8 cellular contexts compared by ENCODE assay signal in the genomic region with DNA sequence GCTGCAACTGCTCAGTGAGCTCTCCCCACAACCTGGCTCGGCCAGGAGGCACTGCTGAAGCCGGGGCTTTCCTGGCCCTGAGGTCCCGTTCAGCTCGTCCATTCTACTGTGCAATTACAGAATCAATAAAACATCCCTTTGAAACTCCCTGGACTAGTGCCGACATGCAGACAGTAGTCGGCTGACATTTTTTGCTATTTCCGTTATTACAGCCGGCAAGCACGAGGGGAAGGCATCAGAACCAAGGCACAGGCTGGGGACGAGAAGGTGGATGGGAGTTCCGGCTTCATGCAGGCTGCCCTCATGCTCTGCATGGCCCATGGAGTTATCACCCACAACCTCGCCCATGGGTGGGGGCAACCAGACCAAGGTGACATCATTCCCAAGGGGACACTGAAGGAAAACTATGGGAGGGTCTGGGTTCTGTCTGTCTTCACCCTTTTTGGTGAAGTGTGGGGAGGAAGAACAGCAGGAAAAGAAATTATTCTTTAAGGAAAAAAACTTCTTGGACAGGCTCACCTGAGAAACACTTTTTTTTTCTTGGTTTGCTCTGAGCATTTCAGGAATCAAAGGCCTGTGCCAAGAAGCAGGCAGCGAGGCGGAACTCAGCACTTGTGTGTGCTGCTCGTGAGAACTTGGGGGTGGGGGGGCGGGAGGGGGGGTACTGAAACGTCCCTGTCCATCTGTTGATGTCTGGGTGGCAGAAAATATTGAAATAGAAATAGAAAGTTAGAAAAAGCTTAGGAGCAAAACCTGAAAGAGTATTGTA.
DNase-seq lines count a peak whose midpoint lies in the region; ATAC-seq, FAIRE-seq and TF ChIP-seq lines count a peak whose summit lies in the region.

No MANE protein-coding gene starts in this region.

- ATAC-seq in stimulated activated naive CD8-positive, alpha-beta T cell treated with anti-CD3 and anti-CD28 coated beads, Interleukin-15, Interleukin-2, amounts not matched to agents 100 U/mL and 50 U/mL, for 24 hours: no peak
- ATAC-seq in HG03378 (IDR thresholded peaks at IDR 0.05; ENCODE audit: unreplicated experiment) (no peak), HG03280 (IDR thresholded peaks at IDR 0.05; ENCODE audit: unreplicated experiment) (no peak)

- peak overlapping the region; percentile 94 for H3K27ac Mint-ChIP-seq in stimulated activated naive CD8-positive, alpha-beta T cell treated with anti-CD3 and anti-CD28 coated beads, Interleukin-15, Interleukin-2, amounts not matched to agents 100 ng/mL and 50 ng/mL, for 24 hours

- no peaks in the 10 kb centered on the region for H3K36me3 ChIP-seq in bronchial epithelial cell (ENCODE audit: control insufficient read depth, insufficient read depth, low read length)

- no peaks in the 10 kb centered on the region for H3K27me3 Mint-ChIP-seq in stimulated activated naive CD8-positive, alpha-beta T cell treated with anti-CD3 and anti-CD28 coated beads, Interleukin-15, Interleukin-2, amounts not matched to agents 100 ng/mL and 50 ng/mL, for 24 hours

- TF ChIP-seq CTCF in bronchial epithelial cell (IDR thresholded peaks at IDR 0.05; ENCODE audit: insufficient read depth, low read length, severe bottlenecking): no peak

- no peaks in the 10 kb centered on the region for H3K9me3 Mint-ChIP-seq in stimulated activated naive CD8-positive, alpha-beta T cell treated with anti-CD3 and anti-CD28 coated beads, Interleukin-15, Interleukin-2, amounts not matched to agents 100 ng/mL and 50 ng/mL, for 24 hours

- no peak for DNase-seq in stimulated activated naive CD8-positive, alpha-beta T cell treated with anti-CD3 and anti-CD28 coated beads, Interleukin-15, Interleukin-2, amounts not matched to agents 100 U/mL and 50 U/mL, for 24 hours
- DNase-seq in bronchial epithelial cell (ENCODE audit: low read depth): peak; percentile 95
- DNase-seq in mucosa of gallbladder (ENCODE audit: low spot score): peak; percentile 46
- no peak for DNase-seq in cerebellar cortex (ENCODE audit: low spot score)
- no peak for DNase-seq in MV-4-11 (lab: John Stamatoyannopoulos, UW)

- peaks cover 9% of the 10 kb centered on the region for H3K36me3 Mint-ChIP-seq in stimulated activated naive CD8-positive, alpha-beta T cell treated with anti-CD3 and anti-CD28 coated beads, Interleukin-15, Interleukin-2, amounts not matched to agents 100 ng/mL and 50 ng/mL, for 24 hours (ENCODE audit: low read depth)

- FAIRE-seq in bronchial epithelial cell (lab: Jason Lieb, UNC): peak; percentile 32

- peak overlapping the region; percentile 66 for H3K4me3 Mint-ChIP-seq in stimulated activated naive CD8-positive, alpha-beta T cell treated with anti-CD3 and anti-CD28 coated beads, Interleukin-15, Interleukin-2, amounts not matched to agents 100 ng/mL and 50 ng/mL, for 24 hours

- no peak overlapping the region for H3K4me3 ChIP-seq in bronchial epithelial cell (ENCODE audit: low read depth, low read length)

- H3K27me3 ChIP-seq in bronchial epithelial cell (ENCODE audit: control insufficient read depth, insufficient read depth, low read length): no peaks in the 10 kb centered on the region

- H3K4me1 Mint-ChIP-seq in stimulated activated naive CD8-positive, alpha-beta T cell treated with anti-CD3 and anti-CD28 coated beads, Interleukin-15, Interleukin-2, amounts not matched to agents 100 ng/mL and 50 ng/mL, for 24 hours (ENCODE audit: low read depth): peaks cover 98% of the 10 kb centered on the region

Comparison
In these comparisons a context has a peak if more than half of its experiments do, and no peak if none do; other contexts are left out.
1. DNase-seq: peak in bronchial epithelial cell (single experiment) and mucosa of gallbladder (single experiment); none in stimulated activated naive CD8-positive, alpha-beta T cell treated with anti-CD3 and anti-CD28 coated beads, Interleukin-15, Interleukin-2, amounts not matched to agents 100 U/mL and 50 U/mL, for 24 hours (single experiment), cerebellar cortex (single experiment) and MV-4-11 (single experiment).